Comparison of ENCODE assay signal across 8 cellular contexts in the genomic region with DNA sequence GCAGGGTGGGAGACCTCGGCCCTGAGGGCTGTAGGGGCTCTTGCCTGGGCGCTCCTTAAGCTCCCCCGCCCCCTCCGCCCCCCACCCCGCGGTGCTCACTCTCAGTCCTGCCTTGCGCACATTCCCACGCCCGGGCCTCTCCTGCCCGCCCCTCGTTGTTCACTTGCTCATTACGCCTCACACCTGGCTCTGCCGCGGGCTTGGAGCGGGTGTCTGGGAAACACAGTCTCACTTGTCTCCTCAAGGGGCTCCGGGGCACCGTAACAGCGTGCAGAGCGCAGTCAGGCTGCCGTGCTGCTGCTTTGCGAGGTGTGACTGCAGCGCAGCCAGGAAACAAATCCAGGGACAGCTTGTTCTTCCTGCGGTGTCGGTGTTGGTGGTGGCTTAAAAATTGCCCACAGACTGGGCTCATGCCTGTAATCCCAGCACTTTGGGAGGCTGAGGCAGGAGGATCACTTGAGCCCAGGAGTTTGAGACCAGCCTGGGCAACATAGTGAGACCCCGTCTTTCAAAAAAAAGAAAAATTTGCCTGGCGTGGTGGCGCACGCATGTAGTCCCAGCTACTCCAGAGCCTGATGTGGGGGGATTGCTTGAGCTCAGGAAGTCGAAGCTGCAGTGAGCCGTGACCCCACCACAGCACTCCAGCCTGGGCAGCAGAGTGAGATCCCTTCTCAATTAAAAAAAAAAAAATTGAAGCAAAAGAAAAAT.
DNase-seq lines count a peak whose midpoint lies in the region; ATAC-seq and TF ChIP-seq lines count a peak whose summit lies in the region.

No MANE protein-coding gene starts in this region.

- H3K4me3 ChIP-seq in retinal pigment epithelial cell (ENCODE audit: low read length), result peak overlapping the region; percentile 9

- intact Hi-C loops in head of caudate nucleus (cut with DNase I), result no loop called here

- no peak for ATAC-seq in GM18873 (IDR thresholded peaks at IDR 0.05; ENCODE audit: low FRiP score, unreplicated experiment)
- ATAC-seq in GM18909 (IDR thresholded peaks at IDR 0.05; ENCODE audit: poor library complexity, unreplicated experiment), result no peak

- TF ChIP-seq CTCF in retinal pigment epithelial cell (conservative IDR thresholded peaks at IDR 0.05; ENCODE audit: low read depth, low read length), result no peak

- DNase-seq in NCI-H1436 (lab: John Stamatoyannopoulos, UW) (peak; percentile 82), NCI-H1436 treated with DMSO at 0.1 percent for 48 hours (lab: John Stamatoyannopoulos, UW) (no peak), NCI-H524 treated with DMSO at 0.1 percent for 48 hours (lab: John Stamatoyannopoulos, UW) (peak; percentile 18), head of caudate nucleus (peak in 35 of 42 donors; percentile 2 to 65 (median 39)), retinal pigment epithelial cell (ENCODE audit: low read depth) (no peak), HPDE6-E6E7 (ENCODE audit: extremely low spot score) (no peak)

Comparison
In these comparisons a context has a peak if more than half of its experiments do, and no peak if none do; other contexts are left out.
1. DNase-seq: peak in NCI-H1436 (single experiment), NCI-H524 treated with DMSO at 0.1 percent for 48 hours (single experiment) and head of caudate nucleus (35 of 42); none in NCI-H1436 treated with DMSO at 0.1 percent for 48 hours (single experiment), retinal pigment epithelial cell (single experiment) and HPDE6-E6E7 (single experiment).